In genomic region chr4:23058113-23058512, GRCh38 we compare ENCODE assay signal across 26 cellular contexts.
"Had no signal": no experiment of that assay in that cellular context is flagged by ENCODE, and none has a peak within 500 bp of the region (broad histone marks: within the 10 kb centered on the region; RNA-seq: fewer than 3 reads in every experiment).

No MANE protein-coding gene starts in this region.

- H3K36me3 ChIP-seq: adrenal gland, MG63 had no signal

- H3K27me3 ChIP-seq: adrenal gland, MG63 had no signal

- H3K27ac ChIP-seq: adrenal gland, KMS-11 had no signal

- ATAC-seq: activated CD8-positive, alpha-beta T cell treated with anti-CD3 and anti-CD28 coated beads for 36 hours; activated T-cell treated with anti-CD3 and anti-CD28 coated beads, Interleukin-2, amount 50 U/mL, for 72 hours; PC-3; T-helper 17 cell had no signal

- DNase-seq: activated CD4-positive, alpha-beta T cell treated with anti-CD3 and anti-CD28 coated beads, Interleukin-2, amount 50 U/mL, for 1 hour; activated CD4-positive, CD25-positive, alpha-beta regulatory T cell; activated CD8-positive, alpha-beta memory T cell treated with anti-CD3 and anti-CD28 coated beads, Interleukin-2, amount 50 U/mL, for 4 hours; activated CD8-positive, alpha-beta T cell treated with anti-CD3 and anti-CD28 coated beads for 36 hours; activated gamma-delta T cell treated with Interleukin-2 at 50 U/mL for 16 hours; activated naive CD4-positive, alpha-beta T cell treated with anti-CD3 and anti-CD28 coated beads, Interleukin-2, amount 10 ng/mL, durations not matched to agents 7 days and 5 days; activated naive CD8-positive, alpha-beta T cell treated with anti-CD3 and anti-CD28 coated beads for 36 hours; activated T-cell treated with anti-CD3 and anti-CD28 coated beads, Interleukin-2, amount 50 U/mL, for 72 hours; adrenal gland; anterior cingulate cortex; MG63; NCI-H1105 treated with DMSO at 0.1 percent for 48 hours; NCI-H1436 treated with DMSO at 0.1 percent for 48 hours; NCI-H187 treated with DMSO at 0.1 percent for 48 hours; NCI-H2081 treated with DMSO at 0.1 percent for 48 hours; NCI-H2171 treated with DMSO at 0.1 percent for 48 hours; NCI-H226; NCI-H510A; NCI-H526 treated with DMSO at 0.1 percent for 48 hours; NCI-H82; NK-92 treated with Interleukin-12 subunit alpha and Interleukin-12 subunit beta, amount 100 ng/mL, for 24 hours; PC-3; SIG-M5; T-helper 17 cell; T-helper 9 cell had no signal

- H3K4me3 ChIP-seq: adrenal gland, MG63 had no signal

- H3K9me3 ChIP-seq: adrenal gland, MG63 had no signal
